In genomic region chr13:50693755-50694154, GRCh38 we compare ENCODE assay signal across 11 cellular contexts.
DNase-seq lines count a peak whose midpoint lies in the region; ATAC-seq and TF ChIP-seq lines count a peak whose summit lies in the region.
"Had no signal": no experiment of that assay in that cellular context is flagged by ENCODE, and none has a peak within 500 bp of the region (broad histone marks: within the 10 kb centered on the region; RNA-seq: fewer than 3 reads in every experiment).

No MANE protein-coding gene starts in this region.

- H3K36me3 Mint-ChIP-seq in chondrocyte (ENCODE audit: low read depth) (no peaks in the 10 kb centered on the region), immature natural killer cell (no peaks in the 10 kb centered on the region), Caco-2 (ENCODE audit: insufficient read depth, unreplicated experiment) (no peaks in the 10 kb centered on the region)

- no peak overlapping the region for H3K4me3 ChIP-seq in Caco-2 (ENCODE audit: low read depth, low read length)
- H3K4me3 ChIP-seq: BLaER1 treated with 17β-estradiol and CSF1 and Interleukin-3, amounts not matched to agents 10 nM and 100 nM had no signal

- H3K4me3 Mint-ChIP-seq in chondrocyte (ENCODE audit: unreplicated experiment) (no peak overlapping the region), immature natural killer cell (no peak overlapping the region), Caco-2 (ENCODE audit: unreplicated experiment) (no peak overlapping the region)

- TF ChIP-seq CTCF in chondrocyte (IDR thresholded peaks at IDR 0.05) (no peak), Caco-2 (IDR thresholded peaks at IDR 0.05; ENCODE audit: insufficient read depth in 1 of 2, low read depth in 1 of 2, low read length in 1 of 2, severe bottlenecking in 1 of 2, unreplicated experiment in 1 of 2) (no peak)

- H3K9me3 Mint-ChIP-seq in chondrocyte (ENCODE audit: low read depth) (no peaks in the 10 kb centered on the region), immature natural killer cell (peaks cover 0 to 2% (median 0%) of the 10 kb centered on the region in 6 donors), Caco-2 (ENCODE audit: unreplicated experiment) (no peaks in the 10 kb centered on the region)

- peak; percentile 88 for ATAC-seq in sciatic nerve
- no peak for ATAC-seq in GM19395 (IDR thresholded peaks at IDR 0.05; ENCODE audit: unreplicated experiment)
- ATAC-seq: stimulated activated naive CD8-positive, alpha-beta T cell treated with anti-CD3 and anti-CD28 coated beads, Interleukin-15, Interleukin-2, amounts not matched to agents 100 U/mL and 50 U/mL, for 24 hours had no signal

- H3K27me3 Mint-ChIP-seq in chondrocyte (ENCODE audit: low read depth) (no peaks in the 10 kb centered on the region), immature natural killer cell (ENCODE audit: low read depth in 3 of 3) (peaks cover 7 to 22% (median 14%) of the 10 kb centered on the region in 3 donors), Caco-2 (ENCODE audit: insufficient read depth, unreplicated experiment) (no peaks in the 10 kb centered on the region)

- no peaks in the 10 kb centered on the region for H3K9me3 ChIP-seq in Caco-2

- no TSS peak for BruUV-seq in Caco-2 (replicated peaks; lab: Mats Ljungman, UMichigan)

- peaks cover 56% of the 10 kb centered on the region for H3K4me1 Mint-ChIP-seq in chondrocyte (ENCODE audit: low read depth)
- peaks cover 1 to 6% of the 10 kb centered on the region in 2 donors for H3K4me1 Mint-ChIP-seq in immature natural killer cell
- peaks cover 21% of the 10 kb centered on the region for H3K4me1 Mint-ChIP-seq in Caco-2 (ENCODE audit: low read depth, unreplicated experiment)

- POLR2A ChIA-PET in Caco-2 (lab: Charles Lee), result no interaction called here

- DNase-seq in ELF-1 (ENCODE audit: low read depth, low spot score) (peak; percentile 82), chondrocyte (ENCODE audit: low spot score) (no peak), iris pigment epithelial cell (ENCODE audit: low read depth) (peak; percentile 53), sciatic nerve (ENCODE audit: low spot score) (no peak), immature natural killer cell (no peak), Caco-2 (no peak), SKM-1 treated with dmso at 0.1 percent for 144 hours (lab: John Stamatoyannopoulos, UW; ENCODE audit: unreplicated experiment) (no peak)
- DNase-seq: central memory CD4-positive, alpha-beta T cell; stimulated activated naive CD8-positive, alpha-beta T cell treated with anti-CD3 and anti-CD28 coated beads, Interleukin-15, Interleukin-2, amounts not matched to agents 100 U/mL and 50 U/mL, for 24 hours had no signal

- peaks cover 11% of the 10 kb centered on the region for H3K4me1 ChIP-seq in Caco-2

- intact Hi-C loops in sciatic nerve (cut with DNase I) (no loop called here), Caco-2 (cut with micrococcal nuclease; ENCODE audit: unreplicated experiment) (no loop called here)

- H3K27ac Mint-ChIP-seq in chondrocyte (ENCODE audit: unreplicated experiment) (peak overlapping the region; percentile 83), immature natural killer cell (no peak overlapping the region), Caco-2 (ENCODE audit: unreplicated experiment) (no peak overlapping the region)

- CTCF ChIA-PET in Caco-2 (lab: Charles Lee), result no interaction called here

- H3K27me3 ChIP-seq in Caco-2 (replicated peaks; ENCODE audit: control insufficient read depth, insufficient read depth, low read length), result no peaks in the 10 kb centered on the region
- H3K27me3 ChIP-seq: BLaER1 treated with 17β-estradiol and CSF1 and Interleukin-3, amounts not matched to agents 10 nM and 100 nM had no signal

- H3K36me3 ChIP-seq in Caco-2 (ENCODE audit: control insufficient read depth, insufficient read depth, low read length), result no peaks in the 10 kb centered on the region
- H3K36me3 ChIP-seq: BLaER1 treated with 17β-estradiol and CSF1 and Interleukin-3, amounts not matched to agents 10 nM and 100 nM had no signal

Comparison
In these comparisons a context has a peak if more than half of its experiments do, and no peak if none do; other contexts are left out.
1. DNase-seq: peak in ELF-1 (single experiment) and iris pigment epithelial cell (single experiment); none in chondrocyte (single experiment), sciatic nerve (single experiment), immature natural killer cell (0 of 3), Caco-2 (0 of 2) and SKM-1 treated with dmso at 0.1 percent for 144 hours (single experiment).